In the genomic region with DNA sequence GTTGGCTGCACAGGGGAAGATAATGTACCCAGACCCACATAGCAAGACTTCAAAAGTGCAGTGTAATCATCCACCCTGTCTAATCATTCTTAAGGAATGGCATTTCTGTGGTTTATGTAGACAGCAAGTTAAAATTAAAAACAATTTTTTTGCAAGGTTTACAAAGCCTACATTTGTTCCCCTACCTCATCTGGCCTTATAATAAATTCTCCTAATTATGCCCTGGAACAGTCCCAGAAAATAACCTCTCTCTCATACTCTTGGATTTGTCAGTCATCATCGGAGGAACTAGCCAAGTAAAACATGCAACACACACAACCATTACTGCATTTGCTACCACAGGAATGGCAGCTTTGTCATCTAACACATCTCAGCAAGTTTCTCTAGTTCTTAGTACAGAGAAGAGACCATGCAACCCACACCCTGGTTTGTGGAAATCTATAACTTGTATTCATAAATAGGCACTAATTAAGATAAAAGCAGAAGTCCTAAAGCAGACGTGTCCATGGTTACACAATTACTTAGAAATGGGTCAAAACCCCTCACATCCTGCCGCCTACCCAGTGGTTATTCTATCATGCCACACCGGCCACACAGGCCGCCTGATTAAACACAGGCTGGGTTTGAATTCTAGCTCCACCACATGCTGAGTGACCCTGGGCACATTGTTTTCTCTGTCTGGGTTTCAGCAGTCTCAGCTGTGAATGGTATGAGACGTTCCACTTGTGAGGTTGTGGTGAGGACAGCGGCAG, we compare ENCODE assay signal across 9 cellular contexts. TPM values are rescaled to one million over a fixed set of nuclear protein-coding genes. Genes with fewer than 3 reads are reported as not detected.
DNase-seq lines count a peak whose midpoint lies in the region; ATAC-seq and TF ChIP-seq lines count a peak whose summit lies in the region.
"Had no signal": no experiment of that assay in that cellular context is flagged by ENCODE, and none has a peak within 500 bp of the region (broad histone marks: within the 10 kb centered on the region; RNA-seq: fewer than 3 reads in every experiment).

No MANE protein-coding gene starts in this region.

- H3K9me3 ChIP-seq in mesodermal cell (ENCODE audit: control insufficient read depth, low read length) (no peaks in the 10 kb centered on the region), left lung (no peaks in the 10 kb centered on the region)

- H3K9me3 Mint-ChIP-seq in T-helper 2 cell treated with Interferon-gamma antibody and Interleukin-4, amounts not matched to agents 5 μg/mL and 100 μg/mL, for 36 hours = no peaks in the 10 kb centered on the region

- no peak overlapping the region for H3K4me3 Mint-ChIP-seq in T-helper 2 cell treated with Interferon-gamma antibody and Interleukin-4, amounts not matched to agents 5 μg/mL and 100 μg/mL, for 36 hours

- no peak overlapping the region for H3K27ac Mint-ChIP-seq in T-helper 2 cell treated with Interferon-gamma antibody and Interleukin-4, amounts not matched to agents 5 μg/mL and 100 μg/mL, for 36 hours

- intact Hi-C loops in left lung (cut with DNase I) = no loop called here

- no peaks in the 10 kb centered on the region for H3K36me3 ChIP-seq in mesodermal cell (ENCODE audit: control insufficient read depth, insufficient read depth, low read length)
- no peaks in the 10 kb centered on the region for H3K36me3 ChIP-seq in left lung

- peak overlapping the region; percentile 25 for H3K27ac ChIP-seq in mesodermal cell (ENCODE audit: low read depth, low read length, severe bottlenecking)
- H3K27ac ChIP-seq in left lung = no peak overlapping the region

- H3K36me3 Mint-ChIP-seq in T-helper 2 cell treated with Interferon-gamma antibody and Interleukin-4, amounts not matched to agents 5 μg/mL and 100 μg/mL, for 36 hours (ENCODE audit: low read depth) = no peaks in the 10 kb centered on the region

- DNase-seq in GM04504 (ENCODE audit: low read depth) (peak; percentile 92), UCSD-AML1 (lab: John Stamatoyannopoulos, UW; ENCODE audit: unreplicated experiment) (peak; percentile 68), occipital lobe (lab: John Stamatoyannopoulos, UW) (no peak), left lung (no peak)
- DNase-seq in T-helper 2 cell treated with Interferon-gamma antibody and Interleukin-4, amounts not matched to agents 5 μg/mL and 100 μg/mL, for 36 hours (ENCODE audit: low spot score) = no peak
- DNase-seq: NCI-H1048 had no signal

- H3K4me1 Mint-ChIP-seq in T-helper 2 cell treated with Interferon-gamma antibody and Interleukin-4, amounts not matched to agents 5 μg/mL and 100 μg/mL, for 36 hours (ENCODE audit: low read depth) = peaks cover 3% of the 10 kb centered on the region

- H3K4me3 ChIP-seq in mesodermal cell (ENCODE audit: extremely low read depth, insufficient read depth, low read length, poor library complexity, severe bottlenecking) (no peak overlapping the region), left lung (no peak overlapping the region)

- ATAC-seq in HG03159 (IDR thresholded peaks at IDR 0.05; ENCODE audit: unreplicated experiment) = peak; percentile 68
- ATAC-seq in GM21723 (IDR thresholded peaks at IDR 0.05; ENCODE audit: unreplicated experiment) = no peak
- ATAC-seq in left lung = no peak

- WGBS in mesodermal cell (ENCODE audit: insufficient coverage in 2 of 2), 2 experiments = 75 to 94% methylated on average over 6 to 7 of the region's 7 CpGs

- H3K27me3 Mint-ChIP-seq in T-helper 2 cell treated with Interferon-gamma antibody and Interleukin-4, amounts not matched to agents 5 μg/mL and 100 μg/mL, for 36 hours (ENCODE audit: low read depth) = peaks cover 12% of the 10 kb centered on the region

- H3K4me1 ChIP-seq in mesodermal cell (ENCODE audit: control insufficient read depth, insufficient read depth, low read length, poor library complexity, severe bottlenecking) (peaks cover 38% of the 10 kb centered on the region), left lung (no peaks in the 10 kb centered on the region)

- no peaks in the 10 kb centered on the region for H3K27me3 ChIP-seq in left lung

- no peak for TF ChIP-seq CTCF in left lung (IDR thresholded peaks at IDR 0.05)

RNA-seq across cellular contexts. Expression of gene ABLIM1, which starts 19.0 kb away (rescaled TPM):
- 23.9 TPM for polyA plus RNA-seq in mesodermal cell (2013, experiment 1 of 2)
- polyA plus RNA-seq in mesodermal cell (2013, experiment 2 of 2) = 19.0 TPM
- 103 TPM for total RNA-seq in occipital lobe
- 100 to 1,000 TPM in 1 of 2 donors, 10 to 100 TPM in 1; 80.5 to 195 TPM for total RNA-seq in left lung

Comparison
In these comparisons a context has a peak if more than half of its experiments do, and no peak if none do; other contexts are left out.
1. DNase-seq: peak in GM04504 (single experiment) and UCSD-AML1 (single experiment); none in occipital lobe (single experiment), T-helper 2 cell treated with Interferon-gamma antibody and Interleukin-4, amounts not matched to agents 5 μg/mL and 100 μg/mL, for 36 hours (single experiment) and left lung (0 of 2).